ENCODE assay signal across 9 cellular contexts in the genomic region with DNA sequence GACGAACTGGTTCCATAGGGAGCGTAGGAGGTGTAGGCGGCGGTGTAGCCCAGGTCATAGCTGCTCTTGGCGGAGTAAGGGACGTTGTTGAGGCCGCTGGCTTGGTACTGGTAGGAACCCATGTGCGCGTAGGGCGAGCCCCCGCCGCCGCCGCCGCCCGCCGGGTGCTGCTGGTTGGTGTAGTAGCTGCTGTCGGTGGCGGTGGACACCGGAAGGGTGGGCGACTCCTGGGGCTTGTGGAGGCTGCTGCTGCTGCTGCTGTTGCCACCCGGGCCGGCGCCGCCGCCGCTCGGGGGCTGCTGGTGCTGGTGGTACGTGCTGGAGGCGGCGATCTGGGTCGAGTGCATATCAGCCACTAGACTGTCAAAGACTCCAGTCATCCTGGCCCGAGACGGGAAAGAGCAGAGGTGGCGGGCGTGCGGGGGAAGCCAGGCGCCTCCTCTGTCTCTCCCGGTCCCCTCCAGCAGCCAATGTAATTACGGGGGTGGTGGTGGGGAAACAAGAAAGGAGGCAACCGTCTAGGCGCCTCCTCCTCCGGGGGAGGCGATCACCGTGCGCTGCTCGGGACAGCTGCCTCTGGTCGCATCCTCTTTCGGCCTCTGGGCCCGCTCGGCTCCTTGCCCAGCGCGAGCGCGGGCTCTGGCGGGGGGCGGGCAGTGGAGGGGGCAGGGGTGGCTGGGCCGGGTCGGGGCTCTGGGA. TPM values are rescaled to one million over a fixed set of nuclear protein-coding genes. Genes with fewer than 3 reads are reported as not detected.
DNase-seq lines count a peak whose midpoint lies in the region; FAIRE-seq and TF ChIP-seq lines count a peak whose summit lies in the region.
"Had no signal": no experiment of that assay in that cellular context is flagged by ENCODE, and none has a peak within 500 bp of the region (broad histone marks: within the 10 kb centered on the region; RNA-seq: fewer than 3 reads in every experiment).

No MANE protein-coding gene starts in this region.

- no peak overlapping the region for H3K27ac Mint-ChIP-seq in activated CD4-positive, alpha-beta memory T cell treated with anti-CD3 and anti-CD28 coated beads, Interleukin-2, amount 10 ng/mL, durations not matched to agents 7 days and 5 days
- peak overlapping the region; percentile 45 for H3K27ac Mint-ChIP-seq in progenitor cell of endocrine pancreas

- peak overlapping the region; percentile 99 for H3K27ac ChIP-seq in HEK293 (ENCODE audit: extremely low read depth, low read depth, low read length)

- CTCF ChIA-PET in HEK293 (lab: Yijun Ruan, JAX), result interaction anchor here (0.5 to 4.5 kb wide), 17 partner anchors 11 to 531 kb away, joined by 3 to 31 read pairs (median 3); a partner anchor contains a TSS
- CTCF ChIA-PET in activated CD4-positive, alpha-beta memory T cell treated with anti-CD3 and anti-CD28 coated beads, Interleukin-2, amount 10 ng/mL, durations not matched to agents 7 days and 5 days (lab: Charles Lee), result interaction anchor here (0.6 to 5.5 kb wide), 14 partner anchors 10 to 529 kb away, joined by 3 to 64 read pairs (median 4); a partner anchor contains a TSS

- FAIRE-seq in HTR-8/SVneo (lab: Jason Lieb, UNC), result no peak
- FAIRE-seq: islet of Langerhans had no signal

- H3K4me1 Mint-ChIP-seq in activated CD4-positive, alpha-beta memory T cell treated with anti-CD3 and anti-CD28 coated beads, Interleukin-2, amount 10 ng/mL, durations not matched to agents 7 days and 5 days, result peaks cover 59% of the 10 kb centered on the region
- peaks cover 16% of the 10 kb centered on the region for H3K4me1 Mint-ChIP-seq in progenitor cell of endocrine pancreas (ENCODE audit: low read depth)

- H3K9me3 ChIP-seq in HEK293 (ENCODE audit: control insufficient read depth, insufficient read depth, low read depth, low read length), result no peaks in the 10 kb centered on the region

- H3K36me3 Mint-ChIP-seq in activated CD4-positive, alpha-beta memory T cell treated with anti-CD3 and anti-CD28 coated beads, Interleukin-2, amount 10 ng/mL, durations not matched to agents 7 days and 5 days (ENCODE audit: low read depth), result peaks cover 11% of the 10 kb centered on the region
- H3K36me3 Mint-ChIP-seq in progenitor cell of endocrine pancreas (ENCODE audit: insufficient read depth), result no peaks in the 10 kb centered on the region

- peaks cover 80% of the 10 kb centered on the region for H3K27me3 Mint-ChIP-seq in activated CD4-positive, alpha-beta memory T cell treated with anti-CD3 and anti-CD28 coated beads, Interleukin-2, amount 10 ng/mL, durations not matched to agents 7 days and 5 days
- peaks cover 86% of the 10 kb centered on the region for H3K27me3 Mint-ChIP-seq in progenitor cell of endocrine pancreas

- H3K36me3 ChIP-seq in HEK293 (ENCODE audit: control insufficient read depth in 2 of 2, insufficient read depth in 1 of 2, low read length in 2 of 2), result peaks cover 0 to 22% of the 10 kb centered on the region in 2 experiments; a peak in 1 of 3 replicates

- peak overlapping the region; percentile 73 for H3K4me3 Mint-ChIP-seq in activated CD4-positive, alpha-beta memory T cell treated with anti-CD3 and anti-CD28 coated beads, Interleukin-2, amount 10 ng/mL, durations not matched to agents 7 days and 5 days
- H3K4me3 Mint-ChIP-seq in progenitor cell of endocrine pancreas (ENCODE audit: low read depth), result peak overlapping the region; percentile 59

- no peaks in the 10 kb centered on the region for H3K9me3 Mint-ChIP-seq in activated CD4-positive, alpha-beta memory T cell treated with anti-CD3 and anti-CD28 coated beads, Interleukin-2, amount 10 ng/mL, durations not matched to agents 7 days and 5 days
- H3K9me3 Mint-ChIP-seq in progenitor cell of endocrine pancreas (ENCODE audit: low read depth), result no peaks in the 10 kb centered on the region

- POLR2A ChIA-PET in HEK293 (lab: Yijun Ruan, JAX), result interaction anchor here (0.6 to 8.7 kb wide), 34 partner anchors 9 to 400 kb away, joined by 3 to 82 read pairs (median 4); a partner anchor contains a TSS
- POLR2A ChIA-PET in activated CD4-positive, alpha-beta memory T cell treated with anti-CD3 and anti-CD28 coated beads, Interleukin-2, amount 10 ng/mL, durations not matched to agents 7 days and 5 days (lab: Charles Lee), result interaction anchor here (0.9 to 3.8 kb wide), 5 partner anchors 11 to 102 kb away, joined by 3 to 17 read pairs (median 5); a partner anchor contains a TSS

- TF ChIP-seq CTCF in HEK293 (tag by site-specific recombination; IDR thresholded peaks at IDR 0.05) (no peak), NB4 (IDR thresholded peaks at IDR 0.05; ENCODE audit: low read depth, low read length) (no peak), foreskin fibroblast (IDR thresholded peaks at IDR 0.05; ENCODE audit: low read depth, low read length) (no peak), progenitor cell of endocrine pancreas (IDR thresholded peaks at IDR 0.05; ENCODE audit: unreplicated experiment) (no peak)

- in situ Hi-C loops in G401 (cut with HindIII; ENCODE audit: low sequenced_read_pairs), result no loop called here

- DNase-seq in 8988T (peak; percentile 80), G401 (ENCODE audit: low spot score) (peak; percentile 52), NB4 (ENCODE audit: low read depth) (peak; percentile 87), foreskin fibroblast (peak; percentile 79 to 81), progenitor cell of endocrine pancreas (ENCODE audit: low spot score, unreplicated experiment) (no peak), HTR-8/SVneo (ENCODE audit: insufficient read length, low spot score) (no peak)
- peak; percentile 45 for DNase-seq in activated CD4-positive, alpha-beta memory T cell treated with anti-CD3 and anti-CD28 coated beads, Interleukin-2, amount 10 ng/mL, durations not matched to agents 7 days and 5 days

- peak overlapping the region; percentile 67 for H3K4me3 ChIP-seq in HEK293 (ENCODE audit: low read depth, low read length)
- peak overlapping the region; percentile 64 for H3K4me3 ChIP-seq in NB4 (ENCODE audit: low read depth, low read length)
- H3K4me3 ChIP-seq in foreskin fibroblast (ENCODE audit: low read depth in 1 of 2, low read length in 2 of 2), result peak overlapping the region; percentile 50 to 59

- H3K4me1 ChIP-seq in HEK293 (ENCODE audit: control insufficient read depth, insufficient read depth, low read length), result peaks cover 17% of the 10 kb centered on the region

- peak; percentile 8 for TF ChIP-seq POLR2A in NB4 (IDR thresholded peaks at IDR 0.05; ENCODE audit: extremely low read depth, insufficient read length)

TF ChIP-seq in HEK293, 187 proteins besides CTCF, POLR2A, EP300 and RAD21 (continues in another document):
- TF ChIP-seq GLIS2 (tag by site-specific recombination; IDR thresholded peaks at IDR 0.05) (peak; percentile 78), EGR2 (tag by site-specific recombination; IDR thresholded peaks at IDR 0.05; ENCODE audit: low read depth) (peak; percentile 69), RBAK (tag by site-specific recombination; IDR thresholded peaks at IDR 0.05) (no peak), KLF7 (tag by site-specific recombination; IDR thresholded peaks at IDR 0.05; ENCODE audit: borderline replicate concordance) (no peak), GLIS1 (tag by site-specific recombination; IDR thresholded peaks at IDR 0.05) (peak; percentile 35; the same call in 1 of the 2 replicates), ZNF341 (tag by site-specific recombination; IDR thresholded peaks at IDR 0.05; ENCODE audit: low read depth) (peak; percentile 80), ZSCAN30 (tag by site-specific recombination; IDR thresholded peaks at IDR 0.05) (peak; percentile 68; the same call in 1 of the 2 replicates), ZBTB20 (tag by site-specific recombination; IDR thresholded peaks at IDR 0.05) (0 out of 2 replicates have a peak, but pooled peaks have one; percentile 7), SALL2 (tag by site-specific recombination; IDR thresholded peaks at IDR 0.05; ENCODE audit: borderline replicate concordance) (no peak)
- TF ChIP-seq, protein P1, sequence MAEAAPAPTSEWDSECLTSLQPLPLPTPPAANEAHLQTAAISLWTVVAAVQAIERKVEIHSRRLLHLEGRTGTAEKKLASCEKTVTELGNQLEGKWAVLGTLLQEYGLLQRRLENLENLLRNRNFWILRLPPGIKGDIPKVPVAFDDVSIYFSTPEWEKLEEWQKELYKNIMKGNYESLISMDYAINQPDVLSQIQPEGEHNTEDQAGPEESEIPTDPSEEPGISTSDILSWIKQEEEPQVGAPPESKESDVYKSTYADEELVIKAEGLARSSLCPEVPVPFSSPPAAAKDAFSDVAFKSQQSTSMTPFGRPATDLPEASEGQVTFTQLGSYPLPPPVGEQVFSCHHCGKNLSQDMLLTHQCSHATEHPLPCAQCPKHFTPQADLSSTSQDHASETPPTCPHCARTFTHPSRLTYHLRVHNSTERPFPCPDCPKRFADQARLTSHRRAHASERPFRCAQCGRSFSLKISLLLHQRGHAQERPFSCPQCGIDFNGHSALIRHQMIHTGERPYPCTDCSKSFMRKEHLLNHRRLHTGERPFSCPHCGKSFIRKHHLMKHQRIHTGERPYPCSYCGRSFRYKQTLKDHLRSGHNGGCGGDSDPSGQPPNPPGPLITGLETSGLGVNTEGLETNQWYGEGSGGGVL (tag by site-specific recombination; IDR thresholded peaks at IDR 0.05), result peak; percentile 88

RNA-seq across cellular contexts. Expression of a gene that starts 0.4 kb away (rescaled TPM):
- 5.0 and 5.3 TPM in 2 replicates for total RNA-seq in G401 (2014; rRNA removed; shearing (Covaris generic))
- not detected for total RNA-seq in activated CD4-positive, alpha-beta memory T cell treated with anti-CD3 and anti-CD28 coated beads, Interleukin-2, amount 10 ng/mL, durations not matched to agents 7 days and 5 days
- 1.7 and 3.4 TPM in 2 replicates for total RNA-seq in progenitor cell of endocrine pancreas

RNA-seq across cellular contexts. Expression of a gene that starts 17.0 kb away (rescaled TPM):
- total RNA-seq in G401 (2014; rRNA removed; shearing (Covaris generic)), result 21.8 and 26.2 TPM in 2 replicates
- under 1 TPM in 1 of 2 experiments, not detected in 1; 0.18 TPM for total RNA-seq in activated CD4-positive, alpha-beta memory T cell treated with anti-CD3 and anti-CD28 coated beads, Interleukin-2, amount 10 ng/mL, durations not matched to agents 7 days and 5 days
- 1.7 and 4.1 TPM in 2 replicates for total RNA-seq in progenitor cell of endocrine pancreas

Comparison
In these comparisons a context has a peak if more than half of its experiments do, and no peak if none do; other contexts are left out.
1. DNase-seq: peak in 8988T (single experiment), G401 (single experiment), NB4 (single experiment), activated CD4-positive, alpha-beta memory T cell treated with anti-CD3 and anti-CD28 coated beads, Interleukin-2, amount 10 ng/mL, durations not matched to agents 7 days and 5 days (single experiment) and foreskin fibroblast (2 of 2); none in progenitor cell of endocrine pancreas (single experiment) and HTR-8/SVneo (single experiment).
2. Peak in every context shown above with its lines, with median percentiles within 50 percentile points of each other: H3K4me3 ChIP-seq.